Comparison of ENCODE assay signal across 22 cellular contexts in the genomic region with DNA sequence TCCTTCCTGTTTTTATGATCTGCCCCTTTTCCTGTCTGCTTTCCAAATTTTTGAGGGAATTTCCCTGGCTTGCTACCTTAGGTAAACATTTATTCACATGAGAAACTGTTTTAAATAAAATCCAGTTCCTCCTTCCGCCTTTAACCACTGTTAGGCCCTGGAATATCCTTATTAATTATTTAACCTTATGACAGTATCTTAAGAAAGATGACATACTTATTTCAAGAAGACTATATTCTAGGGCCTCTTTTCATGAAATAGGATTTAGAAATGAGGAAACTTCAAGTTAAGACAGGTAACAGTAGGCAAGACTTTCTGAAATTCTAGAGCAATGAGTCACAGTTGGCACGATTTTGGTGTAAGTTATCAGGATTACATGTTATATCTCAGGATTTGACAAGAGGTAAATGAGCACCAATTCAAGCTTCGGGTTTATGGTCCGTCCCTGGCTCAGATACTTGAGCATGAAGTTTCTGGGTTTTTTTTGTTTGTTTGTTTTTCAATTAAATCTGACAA. TPM values are rescaled to one million over a fixed set of nuclear protein-coding genes. Genes with fewer than 3 reads are reported as not detected.
DNase-seq lines count a peak whose midpoint lies in the region; ATAC-seq and TF ChIP-seq lines count a peak whose summit lies in the region.
"Had no signal": no experiment of that assay in that cellular context is flagged by ENCODE, and none has a peak within 500 bp of the region (broad histone marks: within the 10 kb centered on the region; RNA-seq: fewer than 3 reads in every experiment).

No MANE protein-coding gene starts in this region.

- peaks cover 68% of the 10 kb centered on the region for H3K4me1 Mint-ChIP-seq in Calu3 (ENCODE audit: low read depth, unreplicated experiment)

- no peaks in the 10 kb centered on the region for H3K79me1 ChIP-seq in mesendoderm (ENCODE audit: low read length)

- no peak overlapping the region for H3K27ac ChIP-seq in mesendoderm (ENCODE audit: low read depth, low read length)
- H3K27ac ChIP-seq: coronary artery, esophagus muscularis mucosa, heart right ventricle had no signal

- no peak overlapping the region for H4K5ac ChIP-seq in mesendoderm (ENCODE audit: low read length)

- H3K4ac ChIP-seq in mesendoderm (ENCODE audit: low read depth, low read length): no peak overlapping the region

- no peak overlapping the region for H3K9ac ChIP-seq in mesendoderm (ENCODE audit: low read length)

- WGBS in mesendoderm (ENCODE audit: extremely low coverage, insufficient coverage, low lambda C conversion rate): no CpG with 5 or more reads among the region's 4 CpGs

- H3K27ac Mint-ChIP-seq in Calu3 (ENCODE audit: unreplicated experiment): peak overlapping the region; percentile 92
- H3K27ac Mint-ChIP-seq: activated T-helper 2 cell treated with anti-CD3 and anti-CD28 coated beads, Interferon-gamma antibody, Interleukin-2, Interleukin-4, amounts not matched to agents 10 μg/mL and 5 μg/mL and 100 μg/mL, durations not matched to agents 14 hours and 24 hours and 36 hours had no signal

- BruUV-seq in Calu3 (replicated peaks; lab: Mats Ljungman, UMichigan): no TSS peak

- ATAC-seq in HG03457 (IDR thresholded peaks at IDR 0.05; ENCODE audit: unreplicated experiment) (no peak), HG03432 (IDR thresholded peaks at IDR 0.05; ENCODE audit: unreplicated experiment) (no peak)

- no peak overlapping the region for H2AK5ac ChIP-seq in mesendoderm (ENCODE audit: low read length)

- no peak for TF ChIP-seq CTCF in Calu3 (IDR thresholded peaks at IDR 0.05; ENCODE audit: unreplicated experiment)

- no peak overlapping the region for H3K4me2 ChIP-seq in mesendoderm (ENCODE audit: low read length)

- H3K79me2 ChIP-seq in mesendoderm (ENCODE audit: control insufficient read depth, insufficient read depth, low read length): no peaks in the 10 kb centered on the region

- H3K27me3 ChIP-seq in mesendoderm (ENCODE audit: insufficient read depth, low read length, poor library complexity): no peaks in the 10 kb centered on the region
- H3K27me3 ChIP-seq: esophagus muscularis mucosa, heart right ventricle had no signal

- H3K4me3 ChIP-seq in mesendoderm (ENCODE audit: low read length): no peak overlapping the region
- H3K4me3 ChIP-seq: coronary artery, esophagus muscularis mucosa, heart right ventricle had no signal

- intact Hi-C loops in Calu3 (cut with micrococcal nuclease; ENCODE audit: unreplicated experiment): loop anchor here (2.0 to 10.0 kb wide), 6 partner anchors 76 to 308 kb away; no protein-coding TSS in a partner anchor

- DNase-seq in Calu3 (peak; percentile 39), M059J (ENCODE audit: low read depth) (peak; percentile 82), dermis blood vessel endothelial cell (peak; percentile 48), mesendoderm (peak; percentile 31), medulla oblongata (ENCODE audit: extremely low spot score) (no peak), NCI-H345 (lab: John Stamatoyannopoulos, UW) (no peak)
- DNase-seq: activated CD4-positive, CD25-positive, alpha-beta regulatory T cell; amniotic stem cell; DMS153; heart right ventricle; NCI-H2029 treated with DMSO at 0.1 percent for 48 hours; NCI-H774; stimulated activated CD4-positive, alpha-beta T cell treated with anti-CD3 and anti-CD28 coated beads, Interleukin-4, amount 100 ng/mL, for 1 hour had no signal

- H3K36me3 ChIP-seq in mesendoderm (ENCODE audit: control insufficient read depth, insufficient read depth, low read length): no peaks in the 10 kb centered on the region
- H3K36me3 ChIP-seq: esophagus muscularis mucosa, heart right ventricle had no signal

- H3K4me1 ChIP-seq in mesendoderm (ENCODE audit: control insufficient read depth, low read depth, low read length): no peaks in the 10 kb centered on the region

- H3K4me3 Mint-ChIP-seq in Calu3 (ENCODE audit: low read depth, unreplicated experiment): peak overlapping the region; percentile 7
- H3K4me3 Mint-ChIP-seq: IgD-negative memory B cell had no signal

- H2BK15ac ChIP-seq in mesendoderm (replicated peaks; ENCODE audit: low read depth): no peak overlapping the region

- H3K27me3 Mint-ChIP-seq in Calu3 (ENCODE audit: unreplicated experiment): no peaks in the 10 kb centered on the region

- no peak overlapping the region for H2BK120ac ChIP-seq in mesendoderm (ENCODE audit: low read depth, low read length)

- CTCF ChIA-PET in Calu3 (lab: Charles Lee): interaction anchor here (0.5 to 1.2 kb wide), 2 partner anchors 10 to 934 kb away, joined by 3 read pairs; no protein-coding TSS in a partner anchor

- H2BK5ac ChIP-seq in mesendoderm (ENCODE audit: low read length): no peak overlapping the region

- H3K56ac ChIP-seq in mesendoderm (ENCODE audit: low read length): no peak overlapping the region

- peaks cover 9% of the 10 kb centered on the region for H3K36me3 Mint-ChIP-seq in Calu3 (ENCODE audit: insufficient read depth, unreplicated experiment)
- H3K36me3 Mint-ChIP-seq: IgD-negative memory B cell had no signal

- no peaks in the 10 kb centered on the region for H3K9me3 Mint-ChIP-seq in Calu3 (ENCODE audit: low read depth, unreplicated experiment)
- H3K9me3 Mint-ChIP-seq: activated T-helper 2 cell treated with anti-CD3 and anti-CD28 coated beads, Interferon-gamma antibody, Interleukin-2, Interleukin-4, amounts not matched to agents 10 μg/mL and 5 μg/mL and 100 μg/mL, durations not matched to agents 14 hours and 24 hours and 36 hours had no signal

- H3K18ac ChIP-seq in mesendoderm (ENCODE audit: low read length): no peak overlapping the region

- H4K8ac ChIP-seq in mesendoderm (ENCODE audit: low read depth, low read length): no peak overlapping the region

- H3K23ac ChIP-seq in mesendoderm (ENCODE audit: low read length): no peak overlapping the region

RNA-seq across cellular contexts. Expression of a gene that starts 2.0 kb away (rescaled TPM):
- total RNA-seq in Calu3 (2022) (not detected in 2 replicates), dermis blood vessel endothelial cell (17.9 and 38.3 TPM in 2 replicates)
- 11.5 and 14.2 TPM in 2 replicates for total RNA-seq in M059J (2014; rRNA removed; shearing (Covaris generic))
- not detected for polyA plus RNA-seq in mesendoderm (2013, experiment 1 of 2)
- 0.01 TPM for polyA plus RNA-seq in mesendoderm (2013, experiment 2 of 2)
- total RNA-seq: activated T-helper 2 cell treated with anti-CD3 and anti-CD28 coated beads, Interferon-gamma antibody, Interleukin-2, Interleukin-4, amounts not matched to agents 10 μg/mL and 5 μg/mL and 100 μg/mL, durations not matched to agents 14 hours and 24 hours and 36 hours; kidney epithelial cell; osteocyte; T-helper 1 cell treated with Interleukin-12 subunit alpha and Interleukin-12 subunit beta and Interleukin-4 antibody, amounts not matched to agents 30 ng/mL and 1 ng/mL, for 36 hours had no signal
- polyA plus RNA-seq: IgD-negative memory B cell had no signal

Comparison
In these comparisons a context has a peak if more than half of its experiments do, and no peak if none do; other contexts are left out.
1. DNase-seq: peak in Calu3 (single experiment), M059J (single experiment), dermis blood vessel endothelial cell (single experiment) and mesendoderm (single experiment); none in medulla oblongata (single experiment) and NCI-H345 (single experiment).
2. RNA of a gene that starts 2.0 kb away (total RNA-seq): 17.9 to 38.3 TPM in dermis blood vessel endothelial cell and 11.5 to 14.2 TPM in M059J; not detected in Calu3; every median in the first group is over 10 times any median in the second.